Comparison of ENCODE assay signal across 2 cellular contexts in genomic region chr12:108665608-108666202, GRCh38.
TF ChIP-seq lines count a peak whose summit lies in the region.

No MANE protein-coding gene starts in this region.

TF ChIP-seq in K562, 482 proteins besides CTCF, POLR2A, EP300 and RAD21:
- TF ChIP-seq ZNF282 (CRISPR knock-in tag; IDR thresholded peaks at IDR 0.05): no peak
- TF ChIP-seq ZFP36 (IDR thresholded peaks at IDR 0.05; ENCODE audit: low read depth, low read length, partially characterized antibody): peak; percentile 49
TF ChIP-seq in K562: peak in this region for 1.

TF ChIP-seq in HepG2, 621 proteins besides CTCF, POLR2A, EP300 and RAD21:
- TF ChIP-seq POLR2AphosphoS2 (IDR thresholded peaks at IDR 0.05; ENCODE audit: low read depth, low read length) (no peak), CENPT (CRISPR knock-in tag; IDR thresholded peaks at IDR 0.05; ENCODE audit: low read depth) (no peak), ARID4A (CRISPR knock-in tag; IDR thresholded peaks at IDR 0.05; ENCODE audit: borderline replicate concordance) (no peak), MED8 (CRISPR knock-in tag; IDR thresholded peaks at IDR 0.05; ENCODE audit: insufficient replicate concordance) (no peak), KDM5B (CRISPR knock-in tag; IDR thresholded peaks at IDR 0.05; ENCODE audit: borderline replicate concordance) (no peak), NR2F1 (CRISPR knock-in tag; IDR thresholded peaks at IDR 0.05) (no peak)
